8 cellular contexts compared by ENCODE assay signal in the genomic region with DNA sequence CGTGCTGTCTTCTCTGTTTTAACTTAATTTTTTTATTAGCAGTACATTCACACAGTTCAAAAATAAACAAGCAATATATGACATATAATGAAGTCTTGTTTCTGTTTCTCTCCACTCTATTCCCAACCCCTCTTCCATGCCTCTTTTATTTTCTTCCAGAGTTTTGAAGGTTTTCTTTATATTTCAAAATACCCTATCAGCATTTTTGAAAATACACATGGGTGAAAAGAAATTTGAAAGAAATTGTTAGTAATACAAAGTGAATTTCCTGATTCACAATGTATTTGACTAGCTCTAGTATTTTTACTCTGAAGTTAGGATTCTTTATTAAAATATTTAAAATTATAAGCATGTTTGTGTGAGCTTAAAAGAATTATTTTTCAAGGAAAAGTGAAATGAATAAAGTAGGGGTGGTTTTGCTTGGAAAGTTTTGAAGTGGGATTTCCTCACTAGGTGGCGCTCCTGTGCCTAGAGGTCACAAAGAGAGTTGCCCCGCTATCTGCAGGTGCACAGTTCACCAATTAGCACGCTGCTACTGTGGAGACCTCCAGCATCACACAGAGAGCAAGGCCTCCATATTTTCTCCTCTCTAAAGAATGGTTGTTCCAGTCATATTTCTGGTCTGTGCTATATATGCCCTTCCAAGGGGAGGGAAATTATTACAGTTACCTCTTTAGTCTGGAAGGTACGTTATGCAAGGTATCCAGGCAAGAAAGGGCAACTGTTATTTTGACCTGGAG. TPM values are rescaled to one million over a fixed set of nuclear protein-coding genes. Genes with fewer than 3 reads are reported as not detected.
A peak's percentile ranks its signal among the peaks of the same experiment; 100 is the strongest.
DNase-seq lines count a peak whose midpoint lies in the region; ATAC-seq, FAIRE-seq and TF ChIP-seq lines count a peak whose summit lies in the region.

No MANE protein-coding gene starts in this region.

- 20 to 28% (median 24%) methylated on average over 5 of the region's 5 CpGs for WGBS in small intestine, 3 donors

- no peak for TF ChIP-seq POLR2A in GM12892 (IDR thresholded peaks at IDR 0.05; ENCODE audit: low read depth, low read length)

- H3K4me1 ChIP-seq in small intestine (ENCODE audit: control insufficient read depth in 2 of 2, insufficient read depth in 1 of 2, low read depth in 1 of 2, low read length in 1 of 2): no peaks in the 10 kb centered on the region

- H3K36me3 ChIP-seq in small intestine (ENCODE audit: control insufficient read depth in 2 of 2, insufficient read depth in 2 of 2, low read length in 2 of 2): no peaks in the 10 kb centered on the region

- no peak for DNase-seq in AG04450 (ENCODE audit: low read depth, low spot score)
- peak; percentile 15 for DNase-seq in GM12892 (ENCODE audit: insufficient read length)
- peak; percentile 88 for DNase-seq in NCI-H748 (lab: John Stamatoyannopoulos, UW; ENCODE audit: unreplicated experiment)
- peak; percentile 51 for DNase-seq in activated T-cell treated with anti-CD3 and anti-CD28 coated beads for 24 hours (ENCODE audit: low read depth)
- peak; percentile 61 for DNase-seq in germinal center (ENCODE audit: low spot score)
- peak; percentile 55 for DNase-seq in small intestine

- no peak overlapping the region for H3K4me3 ChIP-seq in AG04450 (ENCODE audit: low read depth, low read length)
- no peak overlapping the region for H3K4me3 ChIP-seq in small intestine (ENCODE audit: low read depth in 1 of 2, low read length in 2 of 2)

- FAIRE-seq in GM12892 (lab: Jason Lieb, UNC) (peak; percentile 94), small intestine (lab: Jason Lieb, UNC) (no peak)

- ATAC-seq in HG03280 (IDR thresholded peaks at IDR 0.05; ENCODE audit: unreplicated experiment) (peak; percentile 78), HG02840 (IDR thresholded peaks at IDR 0.05; ENCODE audit: low FRiP score, unreplicated experiment) (no peak)

- CTCF ChIA-PET in AG04450 (lab: Charles Lee): interaction anchor here (0.6 to 3.0 kb wide), 30 partner anchors 8 to 803 kb away, joined by 3 to 35 read pairs (median 4); no protein-coding TSS in a partner anchor

- peak; percentile 76 for TF ChIP-seq CTCF in AG04450 (IDR thresholded peaks at IDR 0.05; ENCODE audit: low read depth, low read length)

- H3K27ac ChIP-seq in AG04450 (ENCODE audit: low read depth, low read length) (no peak overlapping the region), small intestine (ENCODE audit: low read depth in 1 of 2, low read length in 1 of 2) (no peak overlapping the region)

- POLR2A ChIA-PET in AG04450 (lab: Yijun Ruan, JAX): no interaction called here

- H3K9me3 ChIP-seq in AG04450 (ENCODE audit: control insufficient read depth, insufficient read depth, low read length) (no peaks in the 10 kb centered on the region), small intestine (ENCODE audit: control insufficient read depth, low read depth) (no peaks in the 10 kb centered on the region)

- peaks cover 17% of the 10 kb centered on the region for H3K27me3 ChIP-seq in AG04450 (ENCODE audit: control insufficient read depth, insufficient read depth, low read length)
- H3K27me3 ChIP-seq in small intestine (ENCODE audit: control insufficient read depth in 2 of 2, insufficient read depth in 2 of 2, low read length in 2 of 2): peaks cover 0 to 6% of the 10 kb centered on the region in 2 donors

RNA-seq across cellular contexts. Expression of gene SOX21, which starts 37.6 kb away (rescaled TPM):
- polyA plus RNA-seq in AG04450 (2011; rRNA removed) (not detected in 2 replicates), small intestine (not detected)
- polyA minus RNA-seq in AG04450 (2011; rRNA and poly(A)+ RNA removed): not detected in 2 replicates
- polyA plus RNA-seq in GM12892 (2012; ENCODE audit: missing spikeins): not detected
